1 cellular context compared by ENCODE assay signal in the genomic region with DNA sequence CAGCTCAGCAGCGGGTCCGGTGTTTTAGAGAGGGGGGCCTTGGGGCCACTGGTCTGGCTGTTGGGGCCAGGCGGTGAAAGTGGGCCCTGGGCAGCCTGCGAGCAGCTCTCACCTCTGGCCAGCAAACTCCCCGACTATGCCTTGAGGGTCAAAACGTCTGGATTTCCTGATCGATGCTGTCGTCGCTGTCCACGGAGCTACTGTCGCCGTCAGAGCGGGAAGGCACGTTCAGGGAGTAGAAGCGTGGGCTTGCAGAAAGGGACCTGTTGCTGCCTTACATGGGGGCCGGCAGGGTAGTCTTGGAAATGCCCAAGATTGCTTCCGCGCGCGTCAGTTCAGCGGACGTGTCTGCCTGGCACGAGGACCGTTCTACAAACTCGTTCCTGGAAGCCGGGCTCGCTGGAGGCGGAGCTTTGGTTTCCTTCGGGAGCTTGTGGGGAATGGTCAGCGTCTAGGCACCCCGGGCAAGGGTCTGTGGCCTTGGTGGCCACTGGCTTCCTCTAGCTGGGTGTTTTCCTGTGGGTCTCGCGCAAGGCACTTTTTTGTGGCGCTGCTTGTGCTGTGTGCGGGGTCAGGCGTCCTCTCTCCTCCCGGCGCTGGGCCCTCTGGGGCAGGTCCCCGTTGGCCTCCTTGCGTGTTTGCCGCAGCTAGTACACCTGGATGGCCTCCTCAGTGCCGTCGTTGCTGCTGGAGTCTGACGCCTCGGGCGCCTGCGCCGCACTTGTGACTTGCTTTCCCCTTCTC.
TF ChIP-seq lines count a peak whose summit lies in the region.

No MANE protein-coding gene starts in this region.

TF ChIP-seq in IMR-90, 13 proteins besides CTCF, POLR2A, EP300 and RAD21 (continued from another document):
- no peak for TF ChIP-seq USF2 (IDR thresholded peaks at IDR 0.05; ENCODE audit: low read depth, low read length)
- TF ChIP-seq NFE2L2 (IDR thresholded peaks at IDR 0.05; ENCODE audit: low read depth, low read length), result no peak
- TF ChIP-seq MAFK (IDR thresholded peaks at IDR 0.05; ENCODE audit: low read depth, low read length), result no peak
- TF ChIP-seq BHLHE40 (IDR thresholded peaks at IDR 0.05; ENCODE audit: low read depth, low read length), result no peak
- no peak for TF ChIP-seq CEBPB (IDR thresholded peaks at IDR 0.05; ENCODE audit: low read depth, low read length)
- TF ChIP-seq RFX5 (IDR thresholded peaks at IDR 0.05; ENCODE audit: low read depth, low read length), result no peak
